Comparison of ENCODE assay signal across 8 cellular contexts in genomic region chr12:49706351-49707126, GRCh38. TPM values are rescaled to one million over a fixed set of nuclear protein-coding genes. Genes with fewer than 3 reads are reported as not detected.
A peak's percentile ranks its signal among the peaks of the same experiment; 100 is the strongest.
DNase-seq lines count a peak whose midpoint lies in the region; ATAC-seq lines count a peak whose summit lies in the region.

No MANE protein-coding gene starts in this region.

- H3K4me1 Mint-ChIP-seq in T-cell = peaks cover 45 to 56% (median 51%) of the 10 kb centered on the region in 3 donors
- peaks cover 48% of the 10 kb centered on the region for H3K4me1 Mint-ChIP-seq in central memory CD8-positive, alpha-beta T cell

- ATAC-seq in HG03066 (IDR thresholded peaks at IDR 0.05; ENCODE audit: low read depth, unreplicated experiment) = peak; percentile 17
- ATAC-seq in T-cell (replicated peaks in 1 of 4) = peak; percentile 37 to 55 (median 50)
- ATAC-seq in central memory CD8-positive, alpha-beta T cell (replicated peaks; ENCODE audit: extremely low read depth, poor library complexity, severe bottlenecking) = peak; percentile 37

- H3K9me3 Mint-ChIP-seq in T-cell = no peaks in the 10 kb centered on the region
- H3K9me3 Mint-ChIP-seq in central memory CD8-positive, alpha-beta T cell = no peaks in the 10 kb centered on the region

- POLR2A ChIA-PET in T-cell (lab: Charles Lee) = interaction anchor here (0.6 to 1.0 kb wide), 4 partner anchors 10 to 45 kb away, joined by 3 to 11 read pairs (median 3); partner anchors contain the start of gene TMBIM6 (in 1 of the 2)

- peak; percentile 16 for DNase-seq in activated CD4-positive, alpha-beta T cell treated with anti-CD3 and anti-CD28 coated beads for 1 hour
- no peak for DNase-seq in activated CD4-positive, alpha-beta T cell treated with anti-CD3 and anti-CD28 coated beads, Interleukin-2, amount 50 U/mL, for 1 hour
- peak in 9 of 34 experiments; percentile 0 to 20 (median 8) for DNase-seq in T-cell
- no peak for DNase-seq in central memory CD8-positive, alpha-beta T cell (ENCODE audit: low spot score in 2 of 2)
- DNase-seq in kidney tubule cell (ENCODE audit: low spot score) = peak; percentile 21
- peak; percentile 29 to 30 for DNase-seq in stimulated activated CD4-positive, alpha-beta T cell treated with anti-CD3 and anti-CD28 coated beads, Interleukin-2, amount 100 ng/mL, for 24 hours
- DNase-seq in NCI-H774 (lab: John Stamatoyannopoulos, UW) = no peak

- peak overlapping the region; percentile 71 to 80 for H3K27ac Mint-ChIP-seq in T-cell
- H3K27ac Mint-ChIP-seq in central memory CD8-positive, alpha-beta T cell (ENCODE audit: low read depth) = peak overlapping the region; percentile 89

- peak overlapping the region; percentile 91 to 93 (median 92) for H3K4me3 Mint-ChIP-seq in T-cell
- peak overlapping the region; percentile 92 for H3K4me3 Mint-ChIP-seq in central memory CD8-positive, alpha-beta T cell

- H3K27me3 Mint-ChIP-seq in T-cell = peaks cover 0 to 4% of the 10 kb centered on the region in 2 donors
- peaks cover 11% of the 10 kb centered on the region for H3K27me3 Mint-ChIP-seq in central memory CD8-positive, alpha-beta T cell

- no peaks in the 10 kb centered on the region for H3K36me3 Mint-ChIP-seq in T-cell
- H3K36me3 Mint-ChIP-seq in central memory CD8-positive, alpha-beta T cell (ENCODE audit: insufficient read depth) = peaks cover 5% of the 10 kb centered on the region

- CTCF ChIA-PET in T-cell (lab: Charles Lee) = interaction anchor here (0.7 to 9.0 kb wide), 8 partner anchors 11 to 68 kb away, joined by 3 to 100 read pairs (median 4); partner anchors contain the start of gene TMBIM6 (in 1 of the 2)

RNA-seq across cellular contexts. Expression of gene FMNL3, which starts 0.7 kb away (rescaled TPM):
- total RNA-seq in T-cell = 10 to 100 TPM; 34.2 to 45.5 (median 41.1) TPM

RNA-seq across cellular contexts. Expression of gene TMBIM6, which starts 34.8 kb away (rescaled TPM):
- 100 to 1,000 TPM; 333 to 426 (median 401) TPM for total RNA-seq in T-cell

Comparison
In these comparisons a context has a peak if more than half of its experiments do, and no peak if none do; other contexts are left out.
1. DNase-seq: peak in activated CD4-positive, alpha-beta T cell treated with anti-CD3 and anti-CD28 coated beads for 1 hour (single experiment), kidney tubule cell (single experiment) and stimulated activated CD4-positive, alpha-beta T cell treated with anti-CD3 and anti-CD28 coated beads, Interleukin-2, amount 100 ng/mL, for 24 hours (2 of 2); none in activated CD4-positive, alpha-beta T cell treated with anti-CD3 and anti-CD28 coated beads, Interleukin-2, amount 50 U/mL, for 1 hour (single experiment), central memory CD8-positive, alpha-beta T cell (0 of 2) and NCI-H774 (single experiment).
2. Peak in every context shown above with its lines, with median percentiles within 50 percentile points of each other: ATAC-seq.